ENCODE assay signal across 14 cellular contexts in genomic region chrX:134480061-134480460, GRCh38.
"Had no signal": no experiment of that assay in that cellular context is flagged by ENCODE, and none has a peak within 500 bp of the region (broad histone marks: within the 10 kb centered on the region; RNA-seq: fewer than 3 reads in every experiment).

No MANE protein-coding gene starts in this region.

- H3K9me3 Mint-ChIP-seq: activated naive CD4-positive, alpha-beta T cell treated with anti-CD3 and anti-CD28 coated beads, Interleukin-2, amount 50 U/mL, for 72 hours; immature natural killer cell; naive thymus-derived CD8-positive, alpha-beta T cell; stimulated activated naive B cell treated with anti-CD40 and anti-IgM and Interleukin-4, amounts not matched to agents 10 μg/mL and 1 μg/mL and 100 μg/mL, for 72 hours had no signal

- FAIRE-seq: endometrium had no signal

- H3K36me3 Mint-ChIP-seq: immature natural killer cell had no signal

- H3K4me1 Mint-ChIP-seq: naive thymus-derived CD8-positive, alpha-beta T cell; stimulated activated naive B cell treated with anti-CD40 and anti-IgM and Interleukin-4, amounts not matched to agents 10 μg/mL and 1 μg/mL and 100 μg/mL, for 72 hours had no signal

- H3K4me3 ChIP-seq: esophagus squamous epithelium had no signal

- H3K27ac ChIP-seq: esophagus squamous epithelium had no signal

- H3K27ac Mint-ChIP-seq: activated naive CD4-positive, alpha-beta T cell treated with anti-CD3 and anti-CD28 coated beads, Interleukin-2, amount 50 U/mL, for 72 hours; immature natural killer cell; naive thymus-derived CD8-positive, alpha-beta T cell; progenitor cell of endocrine pancreas; stimulated activated naive B cell treated with anti-CD40 and anti-IgM and Interleukin-4, amounts not matched to agents 10 μg/mL and 1 μg/mL and 100 μg/mL, for 72 hours had no signal

- H3K9me3 ChIP-seq: esophagus squamous epithelium had no signal

- H3K4me1 ChIP-seq: esophagus squamous epithelium had no signal

- H3K27me3 Mint-ChIP-seq: naive thymus-derived CD8-positive, alpha-beta T cell; progenitor cell of endocrine pancreas; stimulated activated naive B cell treated with anti-CD40 and anti-IgM and Interleukin-4, amounts not matched to agents 10 μg/mL and 1 μg/mL and 100 μg/mL, for 72 hours had no signal

- DNase-seq: activated CD4-positive, alpha-beta T cell treated with anti-CD3 and anti-CD28 coated beads, Interleukin-2, amount 50 U/mL, for 1 hour; activated T-cell treated with anti-CD3 and anti-CD28 coated beads, Interleukin-2, amount 50 U/mL, for 1 hour; esophagus squamous epithelium; glutamatergic neuron; immature natural killer cell; naive thymus-derived CD8-positive, alpha-beta T cell; nucleus accumbens; stimulated activated CD4-positive, alpha-beta T cell treated with anti-CD3 and anti-CD28 coated beads, Interleukin-2, amount 100 ng/mL, for 24 hours; stimulated activated naive B cell treated with anti-CD40 and anti-IgM and Interleukin-4, amounts not matched to agents 10 μg/mL and 1 μg/mL and 100 μg/mL, for 72 hours; trophoblast cell had no signal

- H3K4me3 Mint-ChIP-seq: immature natural killer cell; naive thymus-derived CD8-positive, alpha-beta T cell; stimulated activated naive B cell treated with anti-CD40 and anti-IgM and Interleukin-4, amounts not matched to agents 10 μg/mL and 1 μg/mL and 100 μg/mL, for 72 hours had no signal

- ATAC-seq: activated naive CD4-positive, alpha-beta T cell treated with anti-CD3 and anti-CD28 coated beads, Interleukin-2, amount 50 U/mL, for 72 hours; naive thymus-derived CD8-positive, alpha-beta T cell; sciatic nerve; stimulated activated naive B cell treated with anti-CD40 and anti-IgM and Interleukin-4, amounts not matched to agents 10 μg/mL and 1 μg/mL and 100 μg/mL, for 72 hours had no signal
